Comparison of ENCODE assay signal across 24 cellular contexts in the genomic region with DNA sequence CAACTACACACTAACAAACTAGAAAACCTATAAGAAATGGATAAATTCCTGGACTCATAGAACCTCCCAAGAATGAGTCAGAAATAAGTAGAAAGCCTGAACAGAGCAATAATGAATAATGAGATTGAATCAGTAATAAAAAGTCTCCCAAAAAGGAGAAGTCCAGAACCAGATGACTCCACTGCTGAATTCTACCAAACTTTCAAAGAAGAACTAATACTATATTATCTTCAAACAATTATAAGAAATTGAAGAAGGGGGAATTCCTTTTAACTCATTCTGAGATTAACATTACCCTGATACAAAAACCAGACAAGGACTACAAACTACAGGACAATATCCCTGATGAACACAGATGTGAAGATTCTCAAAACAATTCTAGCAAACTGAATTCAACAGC. TPM values are rescaled to one million over a fixed set of nuclear protein-coding genes. Genes with fewer than 3 reads are reported as not detected.
DNase-seq lines count a peak whose midpoint lies in the region; ATAC-seq and TF ChIP-seq lines count a peak whose summit lies in the region.
"Had no signal": no experiment of that assay in that cellular context is flagged by ENCODE, and none has a peak within 500 bp of the region (broad histone marks: within the 10 kb centered on the region; RNA-seq: fewer than 3 reads in every experiment).

No MANE protein-coding gene starts in this region.

- no peak overlapping the region for H3K27ac Mint-ChIP-seq in activated CD4-positive, alpha-beta T cell treated with anti-CD3 and anti-CD28 coated beads, Interleukin-2, amount 10 ng/mL, durations not matched to agents 24 days and 14 days
- no peak overlapping the region for H3K27ac Mint-ChIP-seq in stimulated activated effector memory CD8-positive, alpha-beta T cell treated with anti-CD3 and anti-CD28 coated beads, Interleukin-12 subunit alpha, Interleukin-12 subunit beta, amount 100 ng/mL, for 72 hours
- H3K27ac Mint-ChIP-seq: CD8-positive, alpha-beta T cell; H9; HFFc6 had no signal

- H3K4me3 ChIP-seq in GM12865 (ENCODE audit: low read depth, low read length) (no peak overlapping the region), coronary artery (no peak overlapping the region)
- H3K4me3 ChIP-seq: GM23248 had no signal

- peaks cover 9% of the 10 kb centered on the region for H3K27me3 Mint-ChIP-seq in activated CD4-positive, alpha-beta T cell treated with anti-CD3 and anti-CD28 coated beads, Interleukin-2, amount 10 ng/mL, durations not matched to agents 24 days and 14 days

- H3K9me3 Mint-ChIP-seq in activated CD4-positive, alpha-beta T cell treated with anti-CD3 and anti-CD28 coated beads, Interleukin-2, amount 10 ng/mL, durations not matched to agents 24 days and 14 days = peaks cover 50% of the 10 kb centered on the region
- peaks cover 28% of the 10 kb centered on the region for H3K9me3 Mint-ChIP-seq in stimulated activated effector memory CD8-positive, alpha-beta T cell treated with anti-CD3 and anti-CD28 coated beads, Interleukin-12 subunit alpha, Interleukin-12 subunit beta, amount 100 ng/mL, for 72 hours
- H3K9me3 Mint-ChIP-seq: H9 had no signal

- H3K4me3 Mint-ChIP-seq in activated CD4-positive, alpha-beta T cell treated with anti-CD3 and anti-CD28 coated beads, Interleukin-2, amount 10 ng/mL, durations not matched to agents 24 days and 14 days = no peak overlapping the region
- H3K4me3 Mint-ChIP-seq in stimulated activated effector memory CD8-positive, alpha-beta T cell treated with anti-CD3 and anti-CD28 coated beads, Interleukin-12 subunit alpha, Interleukin-12 subunit beta, amount 100 ng/mL, for 72 hours = no peak overlapping the region
- H3K4me3 Mint-ChIP-seq: CD8-positive, alpha-beta T cell; H9; HFFc6 had no signal

- H3K27ac ChIP-seq in coronary artery = no peak overlapping the region
- H3K27ac ChIP-seq: GM23248 had no signal

- peak; percentile 21 for DNase-seq in activated CD4-positive, alpha-beta T cell treated with anti-CD3 and anti-CD28 coated beads, Interleukin-2, amount 10 ng/mL, durations not matched to agents 24 days and 14 days
- DNase-seq in activated CD4-positive, alpha-beta T cell treated with anti-CD3 and anti-CD28 coated beads for 4 hours = no peak
- peak; percentile 22 for DNase-seq in GM12865 (ENCODE audit: low read depth)
- DNase-seq in stimulated activated effector memory CD8-positive, alpha-beta T cell treated with anti-CD3 and anti-CD28 coated beads, Interleukin-12 subunit alpha, Interleukin-12 subunit beta, amount 100 ng/mL, for 72 hours (ENCODE audit: low spot score in 2 of 2) = no peak
- no peak for DNase-seq in coronary artery (ENCODE audit: low spot score)
- no peak for DNase-seq in cerebellum (ENCODE audit: low spot score)
- DNase-seq: AML-193; C1 segment of cervical spinal cord; Calu3; CD8-positive, alpha-beta T cell; DMS153; GM23248; H9; HFFc6; Kasumi-1; NCI-H1694 treated with DMSO at 0.1 percent for 48 hours; NCI-H2081 treated with DMSO at 0.1 percent for 48 hours; NCI-H2171 treated with DMSO at 0.1 percent for 48 hours; NCI-H524 treated with DMSO at 0.1 percent for 48 hours; NCI-H82; PC-3; RPMI8226; SHP77 had no signal

- TF ChIP-seq CTCF in GM12865 (IDR thresholded peaks at IDR 0.05; ENCODE audit: insufficient read depth, low read depth, low read length, missing control alignments) = no peak
- no peak for TF ChIP-seq CTCF in coronary artery (IDR thresholded peaks at IDR 0.05)

- peak; percentile 59 for ATAC-seq in HG02610 (IDR thresholded peaks at IDR 0.05; ENCODE audit: unreplicated experiment)
- peak; percentile 47 for ATAC-seq in stimulated activated effector memory CD8-positive, alpha-beta T cell treated with anti-CD3 and anti-CD28 coated beads, Interleukin-12 subunit alpha, Interleukin-12 subunit beta, amount 100 ng/mL, for 72 hours
- ATAC-seq: CD8-positive, alpha-beta T cell; PC-3 had no signal

- intact Hi-C loops in activated CD4-positive, alpha-beta T cell treated with anti-CD3 and anti-CD28 coated beads, Interleukin-2, amount 10 ng/mL, durations not matched to agents 24 days and 14 days (cut with micrococcal nuclease) = no loop called here

- H3K4me1 Mint-ChIP-seq in activated CD4-positive, alpha-beta T cell treated with anti-CD3 and anti-CD28 coated beads, Interleukin-2, amount 10 ng/mL, durations not matched to agents 24 days and 14 days = peaks cover 19% of the 10 kb centered on the region
- peaks cover 36% of the 10 kb centered on the region for H3K4me1 Mint-ChIP-seq in stimulated activated effector memory CD8-positive, alpha-beta T cell treated with anti-CD3 and anti-CD28 coated beads, Interleukin-12 subunit alpha, Interleukin-12 subunit beta, amount 100 ng/mL, for 72 hours
- H3K4me1 Mint-ChIP-seq: H9 had no signal

- H3K36me3 Mint-ChIP-seq in activated CD4-positive, alpha-beta T cell treated with anti-CD3 and anti-CD28 coated beads, Interleukin-2, amount 10 ng/mL, durations not matched to agents 24 days and 14 days (ENCODE audit: low read depth) = peaks cover 20% of the 10 kb centered on the region
- H3K36me3 Mint-ChIP-seq in stimulated activated effector memory CD8-positive, alpha-beta T cell treated with anti-CD3 and anti-CD28 coated beads, Interleukin-12 subunit alpha, Interleukin-12 subunit beta, amount 100 ng/mL, for 72 hours = no peaks in the 10 kb centered on the region
- H3K36me3 Mint-ChIP-seq: CD8-positive, alpha-beta T cell had no signal

RNA-seq across cellular contexts. Expression of gene CDK6, which starts 47.8 kb away (rescaled TPM):
- total RNA-seq in activated CD4-positive, alpha-beta T cell treated with anti-CD3 and anti-CD28 coated beads, Interleukin-2, amount 10 ng/mL, durations not matched to agents 24 days and 14 days = 274 and 277 TPM in 2 replicates
- total RNA-seq in cerebellum = 81.6 TPM

Comparison
In these comparisons a context has a peak if more than half of its experiments do, and no peak if none do; other contexts are left out.
1. DNase-seq: peak in activated CD4-positive, alpha-beta T cell treated with anti-CD3 and anti-CD28 coated beads, Interleukin-2, amount 10 ng/mL, durations not matched to agents 24 days and 14 days (single experiment) and GM12865 (single experiment); none in activated CD4-positive, alpha-beta T cell treated with anti-CD3 and anti-CD28 coated beads for 4 hours (0 of 2), stimulated activated effector memory CD8-positive, alpha-beta T cell treated with anti-CD3 and anti-CD28 coated beads, Interleukin-12 subunit alpha, Interleukin-12 subunit beta, amount 100 ng/mL, for 72 hours (0 of 2), coronary artery (single experiment) and cerebellum (single experiment).